In genomic region chr17:46769531-46770438, GRCh38 we compare ENCODE assay signal across 10 cellular contexts. TPM values are rescaled to one million over a fixed set of nuclear protein-coding genes. Genes with fewer than 3 reads are reported as not detected.
DNase-seq lines count a peak whose midpoint lies in the region; ATAC-seq and TF ChIP-seq lines count a peak whose summit lies in the region.
"Had no signal": no experiment of that assay in that cellular context is flagged by ENCODE, and none has a peak within 500 bp of the region (broad histone marks: within the 10 kb centered on the region; RNA-seq: fewer than 3 reads in every experiment).

No MANE protein-coding gene starts in this region.

- H3K9me3 ChIP-seq in Caco-2 (no peaks in the 10 kb centered on the region), esophagus muscularis mucosa (no peaks in the 10 kb centered on the region), MM.1S (replicated peaks; ENCODE audit: insufficient read depth, low read length) (no peaks in the 10 kb centered on the region)

- H3K36me3 ChIP-seq in Caco-2 (ENCODE audit: control insufficient read depth, insufficient read depth, low read length): peaks cover 2% of the 10 kb centered on the region
- no peaks in the 10 kb centered on the region for H3K36me3 ChIP-seq in esophagus muscularis mucosa
- no peaks in the 10 kb centered on the region for H3K36me3 ChIP-seq in rectal smooth muscle tissue (ENCODE audit: control insufficient read depth, insufficient read depth, low read length)
- no peaks in the 10 kb centered on the region for H3K36me3 ChIP-seq in MM.1S (replicated peaks; ENCODE audit: insufficient read depth, low read length)

- H3K27ac Mint-ChIP-seq in Caco-2 (ENCODE audit: unreplicated experiment): peak overlapping the region; percentile 72

- H3K27me3 ChIP-seq in Caco-2 (replicated peaks; ENCODE audit: control insufficient read depth, insufficient read depth, low read length) (no peaks in the 10 kb centered on the region), esophagus muscularis mucosa (peaks cover 0 to 33% (median 0%) of the 10 kb centered on the region in 4 donors), rectal smooth muscle tissue (ENCODE audit: control insufficient read depth, insufficient read depth, low read length) (no peaks in the 10 kb centered on the region), MM.1S (replicated peaks; ENCODE audit: insufficient read depth, low read length) (peaks cover 41% of the 10 kb centered on the region)

- DNase-seq in Caco-2 (no peak), NCI-H226 (peak; percentile 47), esophagus muscularis mucosa (ENCODE audit: extremely low spot score) (no peak), KBM-7 (no peak), MM.1S (no peak)
- DNase-seq in activated CD4-positive, CD25-positive, alpha-beta regulatory T cell (lab: John Stamatoyannopoulos, UW): no peak
- DNase-seq: Kasumi-1 had no signal

- intact Hi-C loops in Caco-2 (cut with micrococcal nuclease; ENCODE audit: unreplicated experiment): no loop called here
- intact Hi-C loops in esophagus muscularis mucosa (cut with DNase I): no loop called here

- no TSS peak for BruUV-seq in Caco-2 (replicated peaks; lab: Mats Ljungman, UMichigan)

- TF ChIP-seq POLR2A in esophagus muscularis mucosa (IDR thresholded peaks at IDR 0.05; ENCODE audit: low read depth): no peak

- no peaks in the 10 kb centered on the region for H3K27me3 Mint-ChIP-seq in Caco-2 (ENCODE audit: insufficient read depth, unreplicated experiment)

- H3K9me2 ChIP-seq in MM.1S (replicated peaks; ENCODE audit: insufficient read depth, low read length): no peaks in the 10 kb centered on the region

- peaks cover 11% of the 10 kb centered on the region for H3K36me3 Mint-ChIP-seq in Caco-2 (ENCODE audit: insufficient read depth, unreplicated experiment)

- no peaks in the 10 kb centered on the region for H4K20me1 ChIP-seq in MM.1S (ENCODE audit: insufficient read depth, low read length)

- whole genome bisulfite sequencing in esophagus muscularis mucosa: 51% methylated on average over 54 of the region's 56 CpGs

- no peak for TF ChIP-seq EP300 in esophagus muscularis mucosa (IDR thresholded peaks at IDR 0.05)

- H3K27ac ChIP-seq in esophagus muscularis mucosa (replicated peaks in 1 of 4): no peak overlapping the region
- H3K27ac ChIP-seq in rectal smooth muscle tissue (ENCODE audit: low read depth, low read length): no peak overlapping the region
- H3K27ac ChIP-seq in MM.1S (ENCODE audit: low read length): no peak overlapping the region

- H3K79me2 ChIP-seq in MM.1S (ENCODE audit: low read length): no peaks in the 10 kb centered on the region

- H3K4me1 ChIP-seq in Caco-2 (peaks cover 29% of the 10 kb centered on the region), esophagus muscularis mucosa (peaks cover 18 to 35% (median 30%) of the 10 kb centered on the region in 4 donors), rectal smooth muscle tissue (ENCODE audit: control insufficient read depth, insufficient read depth, low read length) (no peaks in the 10 kb centered on the region), MM.1S (ENCODE audit: low read length) (0 out of 2 replicates have a peak, but pooled peaks cover 5% of the 10 kb centered on the region)

- no peak overlapping the region for H2AFZ ChIP-seq in MM.1S (ENCODE audit: low read length)

- no peak for ATAC-seq in GM21528 (IDR thresholded peaks at IDR 0.05; ENCODE audit: low FRiP score, unreplicated experiment)

- TF ChIP-seq CTCF in Caco-2 (IDR thresholded peaks at IDR 0.05; ENCODE audit: insufficient read depth in 1 of 2, low read depth in 1 of 2, low read length in 1 of 2, severe bottlenecking in 1 of 2, unreplicated experiment in 1 of 2) (no peak), esophagus muscularis mucosa (IDR thresholded peaks at IDR 0.05) (no peak), MM.1S (IDR thresholded peaks at IDR 0.05; ENCODE audit: low read length) (no peak)

- in situ Hi-C loops in KBM-7 (cut with MboI; ENCODE audit: low pct_unique_long_range_greater_than_20kb, low sequenced_read_pairs): no loop called here

- no peak overlapping the region for H3K9ac ChIP-seq in rectal smooth muscle tissue (ENCODE audit: low read length)
- H3K9ac ChIP-seq in MM.1S (ENCODE audit: low read length): no peak overlapping the region

- H3K4me3 Mint-ChIP-seq in Caco-2 (ENCODE audit: unreplicated experiment): no peak overlapping the region

- H3K4me3 ChIP-seq in Caco-2 (ENCODE audit: low read depth, low read length) (peak overlapping the region; percentile 61; the same call in 1 of the 2 replicates), esophagus muscularis mucosa (peak overlapping the region; percentile 34 to 37 (median 36)), rectal smooth muscle tissue (ENCODE audit: low read length) (peak overlapping the region; percentile 29), MM.1S (ENCODE audit: low read length) (no peak overlapping the region)

- H3F3A ChIP-seq in MM.1S (ENCODE audit: insufficient read depth, low read length): no peaks in the 10 kb centered on the region

- no peaks in the 10 kb centered on the region for H3K4me1 Mint-ChIP-seq in Caco-2 (ENCODE audit: low read depth, unreplicated experiment)

- POLR2A ChIA-PET in Caco-2 (lab: Charles Lee): no interaction called here

- CTCF ChIA-PET in Caco-2 (lab: Charles Lee): no interaction called here

- no peaks in the 10 kb centered on the region for H3K9me3 Mint-ChIP-seq in Caco-2 (ENCODE audit: unreplicated experiment)
- H3K9me3 Mint-ChIP-seq: HFFc6 had no signal

- H3K4me2 ChIP-seq in MM.1S (ENCODE audit: low read depth, low read length): no peak overlapping the region

RNA-seq across cellular contexts. Expression of gene WNT3, which starts 48.7 kb away (rescaled TPM):
- total RNA-seq in Caco-2 (2022) (8.7 and 8.8 TPM in 2 replicates), esophagus muscularis mucosa (1 to 10 TPM in 2 of 4 donors, under 1 TPM in 2; under 0.01 to 1.3 (median 1.1) TPM)
